In genomic region chr1:31327381-31327780, GRCh38 we compare ENCODE assay signal across 1 cellular context.
A peak's percentile ranks its signal among the peaks of the same experiment; 100 is the strongest.
TF ChIP-seq lines count a peak whose summit lies in the region.

No MANE protein-coding gene starts in this region.

TF ChIP-seq in HepG2, 621 proteins besides CTCF, POLR2A, EP300 and RAD21:
- TF ChIP-seq SMAD9 (CRISPR knock-in tag; IDR thresholded peaks at IDR 0.05), result no peak
- TF ChIP-seq ATF4 (CRISPR knock-in tag; IDR thresholded peaks at IDR 0.05), result peak in 1 of 2 experiments; percentile 54; a peak in 1 of 4 replicates
- TF ChIP-seq, protein P1, sequence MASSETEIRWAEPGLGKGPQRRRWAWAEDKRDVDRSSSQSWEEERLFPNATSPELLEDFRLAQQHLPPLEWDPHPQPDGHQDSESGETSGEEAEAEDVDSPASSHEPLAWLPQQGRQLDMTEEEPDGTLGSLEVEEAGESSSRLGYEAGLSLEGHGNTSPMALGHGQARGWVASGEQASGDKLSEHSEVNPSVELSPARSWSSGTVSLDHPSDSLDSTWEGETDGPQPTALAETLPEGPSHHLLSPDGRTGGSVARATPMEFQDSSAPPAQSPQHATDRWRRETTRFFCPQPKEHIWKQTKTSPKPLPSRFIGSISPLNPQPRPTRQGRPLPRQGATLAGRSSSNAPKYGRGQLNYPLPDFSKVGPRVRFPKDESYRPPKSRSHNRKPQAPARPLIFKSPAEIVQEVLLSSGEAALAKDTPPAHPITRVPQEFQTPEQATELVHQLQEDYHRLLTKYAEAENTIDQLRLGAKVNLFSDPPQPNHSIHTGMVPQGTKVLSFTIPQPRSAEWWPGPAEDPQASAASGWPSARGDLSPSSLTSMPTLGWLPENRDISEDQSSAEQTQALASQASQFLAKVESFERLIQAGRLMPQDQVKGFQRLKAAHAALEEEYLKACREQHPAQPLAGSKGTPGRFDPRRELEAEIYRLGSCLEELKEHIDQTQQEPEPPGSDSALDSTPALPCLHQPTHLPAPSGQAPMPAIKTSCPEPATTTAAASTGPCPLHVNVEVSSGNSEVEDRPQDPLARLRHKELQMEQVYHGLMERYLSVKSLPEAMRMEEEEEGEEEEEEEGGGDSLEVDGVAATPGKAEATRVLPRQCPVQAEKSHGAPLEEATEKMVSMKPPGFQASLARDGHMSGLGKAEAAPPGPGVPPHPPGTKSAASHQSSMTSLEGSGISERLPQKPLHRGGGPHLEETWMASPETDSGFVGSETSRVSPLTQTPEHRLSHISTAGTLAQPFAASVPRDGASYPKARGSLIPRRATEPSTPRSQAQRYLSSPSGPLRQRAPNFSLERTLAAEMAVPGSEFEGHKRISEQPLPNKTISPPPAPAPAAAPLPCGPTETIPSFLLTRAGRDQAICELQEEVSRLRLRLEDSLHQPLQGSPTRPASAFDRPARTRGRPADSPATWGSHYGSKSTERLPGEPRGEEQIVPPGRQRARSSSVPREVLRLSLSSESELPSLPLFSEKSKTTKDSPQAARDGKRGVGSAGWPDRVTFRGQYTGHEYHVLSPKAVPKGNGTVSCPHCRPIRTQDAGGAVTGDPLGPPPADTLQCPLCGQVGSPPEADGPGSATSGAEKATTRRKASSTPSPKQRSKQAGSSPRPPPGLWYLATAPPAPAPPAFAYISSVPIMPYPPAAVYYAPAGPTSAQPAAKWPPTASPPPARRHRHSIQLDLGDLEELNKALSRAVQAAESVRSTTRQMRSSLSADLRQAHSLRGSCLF (CRISPR knock-in tag; IDR thresholded peaks at IDR 0.05; ENCODE audit: borderline replicate concordance), result no peak
- TF ChIP-seq, protein P2, sequence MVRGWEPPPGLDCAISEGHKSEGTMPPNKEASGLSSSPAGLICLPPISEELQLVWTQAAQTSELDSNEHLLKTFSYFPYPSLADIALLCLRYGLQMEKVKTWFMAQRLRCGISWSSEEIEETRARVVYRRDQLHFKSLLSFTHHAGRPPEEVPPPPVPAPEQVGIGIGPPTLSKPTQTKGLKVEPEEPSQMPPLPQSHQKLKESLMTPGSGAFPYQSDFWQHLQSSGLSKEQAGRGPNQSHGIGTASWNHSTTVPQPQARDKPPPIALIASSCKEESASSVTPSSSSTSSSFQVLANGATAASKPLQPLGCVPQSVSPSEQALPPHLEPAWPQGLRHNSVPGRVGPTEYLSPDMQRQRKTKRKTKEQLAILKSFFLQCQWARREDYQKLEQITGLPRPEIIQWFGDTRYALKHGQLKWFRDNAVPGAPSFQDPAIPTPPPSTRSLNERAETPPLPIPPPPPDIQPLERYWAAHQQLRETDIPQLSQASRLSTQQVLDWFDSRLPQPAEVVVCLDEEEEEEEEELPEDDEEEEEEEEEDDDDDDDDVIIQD (CRISPR knock-in tag; IDR thresholded peaks at IDR 0.05; ENCODE audit: low read depth), result no peak
TF ChIP-seq in HepG2: peak in this region for 1.
